ENCODE assay signal across 10 cellular contexts in the genomic region with DNA sequence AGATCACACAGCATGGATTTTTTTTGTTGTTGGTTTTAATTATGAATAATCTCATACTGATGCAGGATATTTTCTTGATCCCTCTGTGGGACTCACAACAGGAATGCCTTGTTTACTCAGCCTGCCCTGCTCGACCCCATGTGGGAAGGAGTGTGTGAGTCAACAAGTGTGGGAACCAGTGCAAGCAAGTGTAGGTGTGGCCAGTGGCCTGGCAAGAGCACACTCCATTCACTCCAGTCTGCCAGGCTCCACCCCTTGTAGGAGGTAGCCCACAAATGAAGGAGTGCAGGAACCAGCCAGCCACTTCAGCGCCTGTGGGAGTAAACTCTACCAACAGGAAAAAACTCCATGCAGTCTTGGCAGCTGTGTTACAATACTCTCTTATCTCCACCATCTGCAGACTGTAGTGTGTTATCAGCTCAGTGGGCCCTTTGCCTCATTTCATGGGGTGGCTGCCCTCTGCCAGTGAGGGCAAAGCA.
DNase-seq lines count a peak whose midpoint lies in the region; ATAC-seq, FAIRE-seq and TF ChIP-seq lines count a peak whose summit lies in the region.
"Had no signal": no experiment of that assay in that cellular context is flagged by ENCODE, and none has a peak within 500 bp of the region (broad histone marks: within the 10 kb centered on the region; RNA-seq: fewer than 3 reads in every experiment).

No MANE protein-coding gene starts in this region.

- no peak for FAIRE-seq in GM12891 (lab: Jason Lieb, UNC)

- intact Hi-C loops in left lung (cut with DNase I): no loop called here

- no peaks in the 10 kb centered on the region for H4K20me1 ChIP-seq in neural progenitor cell (ENCODE audit: low read depth)

- no peaks in the 10 kb centered on the region for H3K36me3 ChIP-seq in left lung
- H3K36me3 ChIP-seq in neural progenitor cell: no peaks in the 10 kb centered on the region

- DNase-seq in AG09309 (ENCODE audit: low read depth) (peak; percentile 99), HT1080 (ENCODE audit: low read depth) (peak; percentile 98), astrocyte of the hippocampus (ENCODE audit: low read depth, low spot score) (peak; percentile 89), left lung (peak; percentile 67 to 69), GM12891 (ENCODE audit: insufficient read length, low spot score) (no peak), neural progenitor cell (ENCODE audit: low spot score) (no peak)
- DNase-seq in stimulated activated CD4-positive, alpha-beta T cell treated with anti-CD3 and anti-CD28 coated beads, Interleukin-1b, Interleukin-23, amount 100 ng/mL, for 48 hours: no peak
- DNase-seq: activated T-cell treated with anti-CD3 and anti-CD28 coated beads for 4 hours, NCI-H1436 treated with DMSO at 0.1 percent for 48 hours had no signal

- H3K9me3 ChIP-seq in left lung (peaks cover 0 to 18% of the 10 kb centered on the region in 2 donors), neural progenitor cell (ENCODE audit: low read depth) (no peaks in the 10 kb centered on the region)

- no peaks in the 10 kb centered on the region for H3F3A ChIP-seq in neural progenitor cell (ENCODE audit: low read depth)

- no peak overlapping the region for H2AFZ ChIP-seq in neural progenitor cell (replicated peaks)

- H3K4me3 ChIP-seq in AG09309 (ENCODE audit: control insufficient read depth, low read depth, low read length) (no peak overlapping the region), left lung (no peak overlapping the region), neural progenitor cell (no peak overlapping the region)

- ATAC-seq in left lung (peak; percentile 100), GM18907 (IDR thresholded peaks at IDR 0.05; ENCODE audit: unreplicated experiment) (no peak)

- H3K27me3 Mint-ChIP-seq in neural progenitor cell (ENCODE audit: insufficient read depth, low read depth): no peaks in the 10 kb centered on the region

- H3K36me3 Mint-ChIP-seq in neural progenitor cell: no peaks in the 10 kb centered on the region

- no peak for TF ChIP-seq POLR2A in GM12891 (IDR thresholded peaks at IDR 0.05; ENCODE audit: low read depth, low read length)

- H3K27me3 ChIP-seq in left lung (no peaks in the 10 kb centered on the region), neural progenitor cell (no peaks in the 10 kb centered on the region)

- TF ChIP-seq CTCF in AG09309 (IDR thresholded peaks at IDR 0.05; ENCODE audit: control insufficient read depth, insufficient read depth, low read depth, low read length, missing control alignments) (no peak), left lung (IDR thresholded peaks at IDR 0.05) (no peak), neural progenitor cell (IDR thresholded peaks at IDR 0.05) (no peak)

- peaks cover 15% of the 10 kb centered on the region for H3K9me3 Mint-ChIP-seq in neural progenitor cell

- no peak overlapping the region for H3K27ac Mint-ChIP-seq in neural progenitor cell

- H3K27ac ChIP-seq in left lung (no peak overlapping the region), neural progenitor cell (no peak overlapping the region)

- H3K9ac ChIP-seq in neural progenitor cell: no peak overlapping the region

- no peaks in the 10 kb centered on the region for H3K4me1 Mint-ChIP-seq in neural progenitor cell

- H3K4me1 ChIP-seq in left lung (no peaks in the 10 kb centered on the region), neural progenitor cell (no peaks in the 10 kb centered on the region)

- H3K4me2 ChIP-seq in neural progenitor cell: no peak overlapping the region

- H3K79me2 ChIP-seq in neural progenitor cell (ENCODE audit: low read depth): no peaks in the 10 kb centered on the region

- H3K4me3 Mint-ChIP-seq in neural progenitor cell: no peak overlapping the region

TF ChIP-seq in GM12891, 5 proteins besides CTCF, POLR2A, EP300 and RAD21:
- TF ChIP-seq TAF1 (IDR thresholded peaks at IDR 0.05; ENCODE audit: low read depth, low read length) (no peak), PAX5 (IDR thresholded peaks at IDR 0.05; ENCODE audit: insufficient read depth, low read length, severe bottlenecking) (no peak), POU2F2 (IDR thresholded peaks at IDR 0.05; ENCODE audit: low read depth, low read length) (no peak), POLR2AphosphoS5 (IDR thresholded peaks at IDR 0.05; ENCODE audit: low read depth, low read length) (no peak), SPI1 (IDR thresholded peaks at IDR 0.05; ENCODE audit: low read depth, low read length) (no peak)

Comparison
In these comparisons a context has a peak if more than half of its experiments do, and no peak if none do; other contexts are left out.
1. DNase-seq: peak in AG09309 (single experiment), HT1080 (single experiment), astrocyte of the hippocampus (single experiment) and left lung (2 of 2); none in GM12891 (single experiment), neural progenitor cell (single experiment) and stimulated activated CD4-positive, alpha-beta T cell treated with anti-CD3 and anti-CD28 coated beads, Interleukin-1b, Interleukin-23, amount 100 ng/mL, for 48 hours (single experiment).